ENCODE assay signal across 7 cellular contexts in genomic region chr6:107957165-107957908, GRCh38. TPM values are rescaled to one million over a fixed set of nuclear protein-coding genes. Genes with fewer than 3 reads are reported as not detected.
DNase-seq lines count a peak whose midpoint lies in the region; ATAC-seq and TF ChIP-seq lines count a peak whose summit lies in the region.

No MANE protein-coding gene starts in this region.

- no peaks in the 10 kb centered on the region for H4K20me1 ChIP-seq in HCT116 (ENCODE audit: insufficient read depth)

- peak overlapping the region; percentile 86 for H3K4me2 ChIP-seq in HCT116 (ENCODE audit: low read length)

- under 1% methylated on average over 47 of the region's 47 CpGs for WGBS in liver

- in situ Hi-C loops in GM13977 (cut with MboI; ENCODE audit: low pct_unique_long_range_greater_than_20kb, low sequenced_read_pairs, unreplicated experiment): no loop called here

- BruUV-seq in HCT116 (replicated peaks; lab: Mats Ljungman, UMichigan): no TSS peak

- H3K9me2 ChIP-seq in HCT116 (ENCODE audit: insufficient read depth): no peaks in the 10 kb centered on the region

- H3K4me1 ChIP-seq in HCT116 (ENCODE audit: control insufficient read depth in 1 of 2, insufficient read depth in 2 of 2, low read length in 2 of 2) (peaks cover 9 to 20% of the 10 kb centered on the region in 2 experiments; a peak in 3 of 4 replicates), liver (ENCODE audit: control insufficient read depth in 4 of 4, insufficient read depth in 4 of 4, low read length in 3 of 4) (peaks cover 4 to 28% (median 20%) of the 10 kb centered on the region in 4 donors)

- CTCF ChIA-PET in HCT116 (lab: Charles Lee): interaction anchor here (0.6 kb wide), 1 partner anchor 24 kb away, joined by 6 read pairs; no protein-coding TSS in a partner anchor

- no peaks in the 10 kb centered on the region for H3K27me3 ChIP-seq in HCT116 (ENCODE audit: insufficient read depth, low read length)
- H3K27me3 ChIP-seq in liver (ENCODE audit: control insufficient read depth in 4 of 4, insufficient read depth in 4 of 4, low read length in 3 of 4): no peaks in the 10 kb centered on the region

- intact Hi-C loops in HCT116 (cut with micrococcal nuclease): no loop called here

- no peak for TF ChIP-seq POLR2A in HCT116 (IDR thresholded peaks at IDR 0.05; ENCODE audit: borderline replicate concordance, extremely low read depth, insufficient read depth, insufficient read length)

- H2AFZ ChIP-seq in HCT116 (ENCODE audit: low read depth, low read length, poor library complexity, severe bottlenecking): no peak overlapping the region

- ATAC-seq in HCT116: peak; percentile 45

- H3K9me3 ChIP-seq in HCT116 (ENCODE audit: control insufficient read depth in 1 of 2, insufficient read depth in 1 of 2, low read depth in 1 of 2, low read length in 2 of 2): no peaks in the 10 kb centered on the region
- no peaks in the 10 kb centered on the region for H3K9me3 ChIP-seq in liver (ENCODE audit: control insufficient read depth in 4 of 4, low read length in 3 of 4)

- TF ChIP-seq CTCF in GM13977 (IDR thresholded peaks at IDR 0.05; ENCODE audit: extremely low read depth, insufficient read depth, missing control alignments) (no peak), HCT116 (IDR thresholded peaks at IDR 0.05 in 2 of 3, conservative IDR thresholded peaks at IDR 0.05 in 1 of 3; ENCODE audit: borderline replicate concordance in 1 of 3, insufficient read depth in 1 of 3, low read depth in 2 of 3, low read length in 2 of 3) (no peak), liver (IDR thresholded peaks at IDR 0.05; ENCODE audit: low read depth, low read length, missing input control) (no peak)

- TF ChIP-seq RAD21 in HCT116 (IDR thresholded peaks at IDR 0.05; ENCODE audit: low read depth): no peak
- TF ChIP-seq RAD21 in liver (IDR thresholded peaks at IDR 0.05): no peak

- POLR2A ChIA-PET in HCT116 (lab: Charles Lee): no interaction called here

- peaks cover 45% of the 10 kb centered on the region for H3K79me2 ChIP-seq in HCT116 (ENCODE audit: insufficient read depth, low read length)

- RAD21 ChIA-PET in HCT116 (lab: Charles Lee; ENCODE audit: low non-redundant PET in 1 of 2, low total read pairs in 2 of 2, uncharacterized antibody in 2 of 2, unreplicated experiment in 2 of 2): no interaction called here

- H3K36me3 ChIP-seq in HCT116 (ENCODE audit: control insufficient read depth in 1 of 2, insufficient read depth in 2 of 2, low read length in 2 of 2) (no peaks in the 10 kb centered on the region), liver (ENCODE audit: control insufficient read depth in 4 of 4, insufficient read depth in 3 of 4, low read depth in 1 of 4, low read length in 3 of 4) (no peaks in the 10 kb centered on the region)

- peak overlapping the region; percentile 95 to 98 for H3K4me3 ChIP-seq in HCT116 (replicated peaks in 1 of 2; ENCODE audit: low read depth in 1 of 2, low read length in 2 of 2)
- peak overlapping the region; percentile 87 to 99 (median 92) for H3K4me3 ChIP-seq in liver (ENCODE audit: low read depth in 1 of 3, low read length in 3 of 3)

- peak overlapping the region; percentile 67 for H3K27ac ChIP-seq in HCT116 (ENCODE audit: low read depth, low read length)
- H3K27ac ChIP-seq in liver (ENCODE audit: low read depth in 1 of 2, low read length in 2 of 2): peak overlapping the region; percentile 84 to 95

- peak overlapping the region; percentile 92 for H3K9ac ChIP-seq in HCT116 (ENCODE audit: low read length)
- peak overlapping the region; percentile 95 to 100 for H3K9ac ChIP-seq in liver (ENCODE audit: low read depth in 1 of 2, low read length in 2 of 2)

- DNase-seq in GM13977 (ENCODE audit: low spot score) (peak; percentile 71), HCT116 (ENCODE audit: low read depth, low spot score) (no peak), MV-4-11 (lab: John Stamatoyannopoulos, UW) (peak; percentile 83), dedifferentiated amniotic fluid mesenchymal stem cell (ENCODE audit: extremely low spot score) (peak; percentile 78)
- DNase-seq in activated CD4-positive, alpha-beta T cell treated with anti-CD3 and anti-CD28 coated beads for 24 hours (ENCODE audit: low read depth in 2 of 2): peak; percentile 43 to 47
- peak; percentile 72 for DNase-seq in stimulated activated CD4-positive, alpha-beta T cell treated with anti-CD3 and anti-CD28 coated beads, Interleukin-4, amount 100 ng/mL, for 24 hours

TF ChIP-seq in HCT116, 20 proteins besides CTCF, POLR2A, EP300 and RAD21 (continues in another document):
- TF ChIP-seq SIN3A (IDR thresholded peaks at IDR 0.05; ENCODE audit: low read depth): peak; percentile 6; the same call in 1 of the 2 replicates
- TF ChIP-seq EGR1 (IDR thresholded peaks at IDR 0.05; ENCODE audit: low read depth): no peak
- no peak for TF ChIP-seq CBX3 (IDR thresholded peaks at IDR 0.05; ENCODE audit: low read depth)
- TF ChIP-seq, protein P1, sequence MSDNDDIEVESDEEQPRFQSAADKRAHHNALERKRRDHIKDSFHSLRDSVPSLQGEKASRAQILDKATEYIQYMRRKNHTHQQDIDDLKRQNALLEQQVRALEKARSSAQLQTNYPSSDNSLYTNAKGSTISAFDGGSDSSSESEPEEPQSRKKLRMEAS (IDR thresholded peaks at IDR 0.05): no peak
- peak; percentile 90 for TF ChIP-seq ZFX (IDR thresholded peaks at IDR 0.05)
- no peak; the same call in 1 of the 2 replicates for TF ChIP-seq POLR2AphosphoS5 (IDR thresholded peaks at IDR 0.05; ENCODE audit: low read depth, low read length)
- TF ChIP-seq, protein P2, sequence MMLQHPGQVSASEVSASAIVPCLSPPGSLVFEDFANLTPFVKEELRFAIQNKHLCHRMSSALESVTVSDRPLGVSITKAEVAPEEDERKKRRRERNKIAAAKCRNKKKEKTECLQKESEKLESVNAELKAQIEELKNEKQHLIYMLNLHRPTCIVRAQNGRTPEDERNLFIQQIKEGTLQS (IDR thresholded peaks at IDR 0.05): no peak
- no peak for TF ChIP-seq CEBPB (IDR thresholded peaks at IDR 0.05; ENCODE audit: low read depth)
- TF ChIP-seq EZH2 (IDR thresholded peaks at IDR 0.05): no peak
- TF ChIP-seq TCF7L2 (IDR thresholded peaks at IDR 0.05; ENCODE audit: borderline replicate concordance, extremely low read depth, insufficient read depth, insufficient read length): no peak
- no peak for TF ChIP-seq FOSL1 (IDR thresholded peaks at IDR 0.05; ENCODE audit: low read depth)

TF ChIP-seq in liver, 16 proteins besides CTCF, POLR2A, EP300 and RAD21:
- TF ChIP-seq HNF4G (IDR thresholded peaks at IDR 0.05): no peak
- TF ChIP-seq, protein P3, sequence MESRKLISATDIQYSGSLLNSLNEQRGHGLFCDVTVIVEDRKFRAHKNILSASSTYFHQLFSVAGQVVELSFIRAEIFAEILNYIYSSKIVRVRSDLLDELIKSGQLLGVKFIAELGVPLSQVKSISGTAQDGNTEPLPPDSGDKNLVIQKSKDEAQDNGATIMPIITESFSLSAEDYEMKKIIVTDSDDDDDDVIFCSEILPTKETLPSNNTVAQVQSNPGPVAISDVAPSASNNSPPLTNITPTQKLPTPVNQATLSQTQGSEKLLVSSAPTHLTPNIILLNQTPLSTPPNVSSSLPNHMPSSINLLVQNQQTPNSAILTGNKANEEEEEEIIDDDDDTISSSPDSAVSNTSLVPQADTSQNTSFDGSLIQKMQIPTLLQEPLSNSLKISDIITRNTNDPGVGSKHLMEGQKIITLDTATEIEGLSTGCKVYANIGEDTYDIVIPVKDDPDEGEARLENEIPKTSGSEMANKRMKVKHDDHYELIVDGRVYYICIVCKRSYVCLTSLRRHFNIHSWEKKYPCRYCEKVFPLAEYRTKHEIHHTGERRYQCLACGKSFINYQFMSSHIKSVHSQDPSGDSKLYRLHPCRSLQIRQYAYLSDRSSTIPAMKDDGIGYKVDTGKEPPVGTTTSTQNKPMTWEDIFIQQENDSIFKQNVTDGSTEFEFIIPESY (IDR thresholded peaks at IDR 0.05): peak; percentile 12
- TF ChIP-seq, protein P4, sequence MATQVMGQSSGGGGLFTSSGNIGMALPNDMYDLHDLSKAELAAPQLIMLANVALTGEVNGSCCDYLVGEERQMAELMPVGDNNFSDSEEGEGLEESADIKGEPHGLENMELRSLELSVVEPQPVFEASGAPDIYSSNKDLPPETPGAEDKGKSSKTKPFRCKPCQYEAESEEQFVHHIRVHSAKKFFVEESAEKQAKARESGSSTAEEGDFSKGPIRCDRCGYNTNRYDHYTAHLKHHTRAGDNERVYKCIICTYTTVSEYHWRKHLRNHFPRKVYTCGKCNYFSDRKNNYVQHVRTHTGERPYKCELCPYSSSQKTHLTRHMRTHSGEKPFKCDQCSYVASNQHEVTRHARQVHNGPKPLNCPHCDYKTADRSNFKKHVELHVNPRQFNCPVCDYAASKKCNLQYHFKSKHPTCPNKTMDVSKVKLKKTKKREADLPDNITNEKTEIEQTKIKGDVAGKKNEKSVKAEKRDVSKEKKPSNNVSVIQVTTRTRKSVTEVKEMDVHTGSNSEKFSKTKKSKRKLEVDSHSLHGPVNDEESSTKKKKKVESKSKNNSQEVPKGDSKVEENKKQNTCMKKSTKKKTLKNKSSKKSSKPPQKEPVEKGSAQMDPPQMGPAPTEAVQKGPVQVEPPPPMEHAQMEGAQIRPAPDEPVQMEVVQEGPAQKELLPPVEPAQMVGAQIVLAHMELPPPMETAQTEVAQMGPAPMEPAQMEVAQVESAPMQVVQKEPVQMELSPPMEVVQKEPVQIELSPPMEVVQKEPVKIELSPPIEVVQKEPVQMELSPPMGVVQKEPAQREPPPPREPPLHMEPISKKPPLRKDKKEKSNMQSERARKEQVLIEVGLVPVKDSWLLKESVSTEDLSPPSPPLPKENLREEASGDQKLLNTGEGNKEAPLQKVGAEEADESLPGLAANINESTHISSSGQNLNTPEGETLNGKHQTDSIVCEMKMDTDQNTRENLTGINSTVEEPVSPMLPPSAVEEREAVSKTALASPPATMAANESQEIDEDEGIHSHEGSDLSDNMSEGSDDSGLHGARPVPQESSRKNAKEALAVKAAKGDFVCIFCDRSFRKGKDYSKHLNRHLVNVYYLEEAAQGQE (IDR thresholded peaks at IDR 0.05): no peak
- TF ChIP-seq GABPA (IDR thresholded peaks at IDR 0.05 in 1 of 2, conservative IDR thresholded peaks at IDR 0.05 in 1 of 2): peak; percentile 34 to 57
- peak; percentile 23 for TF ChIP-seq YY1 (IDR thresholded peaks at IDR 0.05)

RNA-seq across cellular contexts. Expression of gene SEC63, which starts 0.7 kb away (rescaled TPM):
- 51.3 TPM for total RNA-seq in HCT116 (2021; ENCODE audit: unreplicated experiment)
- polyA plus RNA-seq in HCT116 (2012): 13.1 and 14.8 TPM in 2 replicates
- total RNA-seq in liver: 10 to 100 TPM; 20.8 to 34.1 TPM
- 10 to 100 TPM; 20.7 to 69.4 TPM for polyA plus RNA-seq in liver
